ENCODE assay signal across 8 cellular contexts in genomic region chr12:131895640-131896079, GRCh38. TPM values are rescaled to one million over a fixed set of nuclear protein-coding genes. Genes with fewer than 3 reads are reported as not detected.
DNase-seq lines count a peak whose midpoint lies in the region; ATAC-seq and TF ChIP-seq lines count a peak whose summit lies in the region.

No MANE protein-coding gene starts in this region.

- H3K27me3 ChIP-seq in heart right ventricle = no peaks in the 10 kb centered on the region
- H3K27me3 ChIP-seq in MG63 = no peaks in the 10 kb centered on the region

- H3K36me3 Mint-ChIP-seq in chondrocyte (ENCODE audit: low read depth) = no peaks in the 10 kb centered on the region
- peaks cover 0 to 2% (median 0%) of the 10 kb centered on the region in 3 donors for H3K36me3 Mint-ChIP-seq in naive thymus-derived CD8-positive, alpha-beta T cell

- peak overlapping the region; percentile 86 for H3K27ac Mint-ChIP-seq in chondrocyte (ENCODE audit: unreplicated experiment)
- H3K27ac Mint-ChIP-seq in naive thymus-derived CD8-positive, alpha-beta T cell = peak overlapping the region; percentile 76 to 96 (median 88)

- peak overlapping the region; percentile 94 to 99 (median 98) for H3K27ac ChIP-seq in heart right ventricle

- no peaks in the 10 kb centered on the region for H3K9me3 Mint-ChIP-seq in chondrocyte (ENCODE audit: low read depth)
- no peaks in the 10 kb centered on the region for H3K9me3 Mint-ChIP-seq in naive thymus-derived CD8-positive, alpha-beta T cell

- peaks cover 25% of the 10 kb centered on the region for H3K4me1 Mint-ChIP-seq in chondrocyte (ENCODE audit: low read depth)
- H3K4me1 Mint-ChIP-seq in naive thymus-derived CD8-positive, alpha-beta T cell = peaks cover 10 to 32% (median 22%) of the 10 kb centered on the region in 4 donors

- H3K4me3 Mint-ChIP-seq in chondrocyte (ENCODE audit: unreplicated experiment) = peak overlapping the region; percentile 78
- peak overlapping the region; percentile 75 to 95 (median 88) for H3K4me3 Mint-ChIP-seq in naive thymus-derived CD8-positive, alpha-beta T cell

- H3K36me3 ChIP-seq in heart right ventricle (peaks cover 0 to 32% (median 3%) of the 10 kb centered on the region in 9 donors), MG63 (peaks cover 22% of the 10 kb centered on the region)

- 2% methylated on average over 12 of the region's 12 CpGs for WGBS in heart right ventricle, 2 donors

- DNase-seq in heart right ventricle (no peak), left cardiac atrium (no peak), MG63 (no peak), chondrocyte (ENCODE audit: low spot score) (peak; percentile 93), iPS-NIHi11 (ENCODE audit: low spot score) (no peak), superior temporal gyrus (ENCODE audit: extremely low spot score) (no peak), SW 1271 (lab: John Stamatoyannopoulos, UW) (no peak)
- DNase-seq in naive thymus-derived CD8-positive, alpha-beta T cell = peak in 1 of 10 donors; percentile 48

- TF ChIP-seq CTCF in heart right ventricle (IDR thresholded peaks at IDR 0.05) = no peak
- no peak for TF ChIP-seq CTCF in chondrocyte (IDR thresholded peaks at IDR 0.05)

- H3K4me3 ChIP-seq in heart right ventricle (peak overlapping the region; percentile 40 to 85 (median 64)), MG63 (peak overlapping the region; percentile 49)

- ATAC-seq in heart right ventricle (no peak), left cardiac atrium (no peak)
- peak; percentile 33 to 43 for ATAC-seq in naive thymus-derived CD8-positive, alpha-beta T cell

- peaks cover 8 to 48% (median 33%) of the 10 kb centered on the region in 9 donors for H3K4me1 ChIP-seq in heart right ventricle

- intact Hi-C loops in heart right ventricle (cut with DNase I) = loop anchor here in 7 of 10 donors (1.0 to 10.0 kb wide), 6 partner anchors 33 to 61 kb away; partner anchors contain the start of genes PUS1 (in 4 of the 7) and EP400 (in 2 of the 7)
- intact Hi-C loops in left cardiac atrium (cut with DNase I) = loop anchor here in 1 of 2 donors (5.0 kb wide), 1 partner anchor 52 kb away; the partner anchor contains the start of gene EP400

- H3K9me3 ChIP-seq in heart right ventricle = no peaks in the 10 kb centered on the region
- no peaks in the 10 kb centered on the region for H3K9me3 ChIP-seq in MG63

- POLR2A ChIA-PET in naive thymus-derived CD8-positive, alpha-beta T cell (lab: Charles Lee) = interaction anchor here (1.0 to 2.1 kb wide), 2 partner anchors 33 to 34 kb away, joined by 3 to 7 read pairs; no protein-coding TSS in a partner anchor

- no peaks in the 10 kb centered on the region for H3K27me3 Mint-ChIP-seq in chondrocyte (ENCODE audit: low read depth)
- H3K27me3 Mint-ChIP-seq in naive thymus-derived CD8-positive, alpha-beta T cell = no peaks in the 10 kb centered on the region

RNA-seq across cellular contexts. Expression of gene ULK1, which starts 1.2 kb away (rescaled TPM):
- total RNA-seq in heart right ventricle = 10 to 100 TPM; 30.2 to 77.7 (median 51.6) TPM
- 10 to 100 TPM; 10.7 to 37.2 TPM for polyA plus RNA-seq in heart right ventricle
- total RNA-seq in left cardiac atrium = 10 to 100 TPM; 27.6 to 34.5 TPM
- total RNA-seq in MG63 (2014; rRNA removed; shearing (Covaris generic); ENCODE audit: low replicate concordance) = 7.6 and 8.1 TPM in 2 replicates
- 54.2 to 65.7 TPM (median 56.1 TPM) in 3 replicates for total RNA-seq in chondrocyte
- 10 to 100 TPM; 47.1 to 54.4 TPM for total RNA-seq in naive thymus-derived CD8-positive, alpha-beta T cell
- polyA plus RNA-seq in naive thymus-derived CD8-positive, alpha-beta T cell = under 1 TPM; 0.43 to 0.76 (median 0.68) TPM

RNA-seq across cellular contexts. Expression of gene PUS1, which starts 33.4 kb away (rescaled TPM):
- total RNA-seq in heart right ventricle = 10 to 100 TPM in 1 of 10 donors, 1 to 10 TPM in 9; 5.1 to 14.8 (median 7.5) TPM
- 10 to 100 TPM; 13.7 to 17.4 TPM for polyA plus RNA-seq in heart right ventricle
- 10 to 100 TPM in 1 of 2 donors, 1 to 10 TPM in 1; 7.7 to 19.2 TPM for total RNA-seq in left cardiac atrium
- total RNA-seq in MG63 (2014; rRNA removed; shearing (Covaris generic); ENCODE audit: low replicate concordance) = 55.1 and 91.2 TPM in 2 replicates
- total RNA-seq in chondrocyte = 18.7 to 21.0 TPM (median 19.8 TPM) in 3 replicates
- 10 to 100 TPM; 56.9 to 57.0 TPM for total RNA-seq in naive thymus-derived CD8-positive, alpha-beta T cell
- polyA plus RNA-seq in naive thymus-derived CD8-positive, alpha-beta T cell = 10 to 100 TPM; 16.9 to 35.1 (median 17.5) TPM

RNA-seq across cellular contexts. Expression of gene EP400, which starts 54.1 kb away (rescaled TPM):
- 10 to 100 TPM; 14.1 to 20.5 (median 19.3) TPM for total RNA-seq in heart right ventricle
- polyA plus RNA-seq in heart right ventricle = 10 to 100 TPM in 1 of 2 donors, 1 to 10 TPM in 1; 6.6 to 18.9 TPM
- total RNA-seq in left cardiac atrium = 10 to 100 TPM; 15.7 to 21.1 TPM
- 6.0 and 13.1 TPM in 2 replicates for total RNA-seq in MG63 (2014; rRNA removed; shearing (Covaris generic); ENCODE audit: low replicate concordance)
- 35.9 to 48.0 TPM (median 36.8 TPM) in 3 replicates for total RNA-seq in chondrocyte
- total RNA-seq in naive thymus-derived CD8-positive, alpha-beta T cell = 10 to 100 TPM; 80.6 to 82.5 TPM
- 1 to 10 TPM; 1.1 to 3.4 (median 2.0) TPM for polyA plus RNA-seq in naive thymus-derived CD8-positive, alpha-beta T cell

Comparison
In these comparisons a context has a peak if more than half of its experiments do, and no peak if none do; other contexts are left out.
1. ATAC-seq: peak in naive thymus-derived CD8-positive, alpha-beta T cell (2 of 2); none in heart right ventricle (0 of 8) and left cardiac atrium (0 of 2).